Comparison of ENCODE assay signal across 8 cellular contexts in genomic region chr1:93907718-93908117, GRCh38. TPM values are rescaled to one million over a fixed set of nuclear protein-coding genes. Genes with fewer than 3 reads are reported as not detected.
DNase-seq lines count a peak whose midpoint lies in the region; ATAC-seq and TF ChIP-seq lines count a peak whose summit lies in the region.

No MANE protein-coding gene starts in this region.

- H3K27me3 ChIP-seq in PC-3 (ENCODE audit: low read length) (no peaks in the 10 kb centered on the region), dorsolateral prefrontal cortex (no peaks in the 10 kb centered on the region), neuron (ENCODE audit: insufficient read depth, low read length) (no peaks in the 10 kb centered on the region)

- no peaks in the 10 kb centered on the region for H3K9me2 ChIP-seq in PC-3 (replicated peaks; ENCODE audit: low read length)

- no peak overlapping the region for H3K27ac ChIP-seq in PC-3 (ENCODE audit: low read length)
- peak overlapping the region in 2 of 59 donors; percentile 7 to 36 for H3K27ac ChIP-seq in dorsolateral prefrontal cortex

- POLR2A ChIA-PET in PC-3 (lab: Charles Lee; ENCODE audit: unreplicated experiment) = no interaction called here

- peaks cover 12% of the 10 kb centered on the region for H3K36me3 Mint-ChIP-seq in activated naive CD4-positive, alpha-beta T cell treated with anti-CD3 and anti-CD28 coated beads, Interleukin-2, amount 10 ng/mL, durations not matched to agents 7 days and 5 days

- peak overlapping the region; percentile 86 for H3K4me2 ChIP-seq in PC-3 (ENCODE audit: low read length)

- H3K27me3 Mint-ChIP-seq in activated naive CD4-positive, alpha-beta T cell treated with anti-CD3 and anti-CD28 coated beads, Interleukin-2, amount 10 ng/mL, durations not matched to agents 7 days and 5 days = peaks cover under 1% of the 10 kb centered on the region

- BruUV-seq in PC-3 (replicated peaks; lab: Mats Ljungman, UMichigan) = no TSS peak

- TF ChIP-seq CTCF in PC-3 (conservative IDR thresholded peaks at IDR 0.05; ENCODE audit: low read depth, low read length) = no peak
- no peak for TF ChIP-seq CTCF in dorsolateral prefrontal cortex (IDR thresholded peaks at IDR 0.05 in 54 of 56, conservative IDR thresholded peaks at IDR 0.05 in 2 of 56; ENCODE audit: low read depth in 1 of 56, partially characterized antibody in 56 of 56)

- CTCF ChIA-PET in activated naive CD4-positive, alpha-beta T cell treated with anti-CD3 and anti-CD28 coated beads, Interleukin-2, amount 10 ng/mL, durations not matched to agents 7 days and 5 days (lab: Charles Lee) = interaction anchor here (2.6 kb wide), 1 partner anchor 28 kb away, joined by 7 read pairs; the partner anchor contains the start of gene DNTTIP2
- CTCF ChIA-PET in PC-3 (lab: Charles Lee) = no interaction called here

- H3K27ac Mint-ChIP-seq in activated naive CD4-positive, alpha-beta T cell treated with anti-CD3 and anti-CD28 coated beads, Interleukin-2, amount 10 ng/mL, durations not matched to agents 7 days and 5 days = peak overlapping the region; percentile 30

- H3K4me1 ChIP-seq in PC-3 (ENCODE audit: insufficient read depth, low read length) = peaks cover 36% of the 10 kb centered on the region
- H3K4me1 ChIP-seq in neuron (ENCODE audit: insufficient read depth, low read length) = peaks cover 7% of the 10 kb centered on the region

- H3K79me2 ChIP-seq in PC-3 (ENCODE audit: low read length) = peaks cover 61% of the 10 kb centered on the region

- H3K36me3 ChIP-seq in PC-3 (ENCODE audit: low read depth, low read length) (peaks cover 13% of the 10 kb centered on the region), neuron (ENCODE audit: insufficient read depth, low read length) (no peaks in the 10 kb centered on the region)

- no peak for DNase-seq in activated naive CD4-positive, alpha-beta T cell treated with anti-CD3 and anti-CD28 coated beads, Interleukin-2, amount 10 ng/mL, durations not matched to agents 7 days and 5 days
- no peak for DNase-seq in activated naive CD4-positive, alpha-beta T cell (lab: John Stamatoyannopoulos, UW)
- DNase-seq in PC-3 (peak; percentile 54), dorsolateral prefrontal cortex (peak in 2 of 10 donors; percentile 12 to 20), NCI-H146 (lab: John Stamatoyannopoulos, UW) (no peak), globus pallidus (ENCODE audit: low spot score) (no peak)

- H3K9me3 ChIP-seq in PC-3 (ENCODE audit: low read length) (no peaks in the 10 kb centered on the region), neuron (ENCODE audit: low read length) (no peaks in the 10 kb centered on the region)

- peak overlapping the region; percentile 85 for H3K4me3 ChIP-seq in PC-3 (ENCODE audit: low read length)
- H3K4me3 ChIP-seq in dorsolateral prefrontal cortex = peak overlapping the region in 56 of 59 donors; percentile 5 to 95 (median 80)
- peak overlapping the region; percentile 55 for H3K4me3 ChIP-seq in neuron (ENCODE audit: low read length)

- H3K9ac ChIP-seq in PC-3 (ENCODE audit: low read length) = peak overlapping the region; percentile 81; the same call in 1 of the 2 replicates

- peaks cover 47% of the 10 kb centered on the region for H3K4me1 Mint-ChIP-seq in activated naive CD4-positive, alpha-beta T cell treated with anti-CD3 and anti-CD28 coated beads, Interleukin-2, amount 10 ng/mL, durations not matched to agents 7 days and 5 days

- H2AFZ ChIP-seq in PC-3 (ENCODE audit: low read length) (no peak overlapping the region), neuron (ENCODE audit: low read depth, low read length) (no peak overlapping the region)

- ATAC-seq in PC-3 (no peak), HG03280 (IDR thresholded peaks at IDR 0.05; ENCODE audit: unreplicated experiment) (no peak)

- peaks cover 51% of the 10 kb centered on the region for H4K20me1 ChIP-seq in PC-3 (ENCODE audit: low read length)

- intact Hi-C loops in PC-3 (cut with micrococcal nuclease) = loop anchor here (5.0 kb wide), 1 partner anchor 120 kb away; no protein-coding TSS in a partner anchor
- intact Hi-C loops in dorsolateral prefrontal cortex (cut with DNase I) = loop anchor here (2.0 kb wide), 2 partner anchors 29 to 61 kb away; partner anchors contain the start of gene DNTTIP2 (in 2 of the 2)

- H3F3A ChIP-seq in PC-3 (ENCODE audit: low read length, unreplicated experiment) = peaks cover 4% of the 10 kb centered on the region

- H3K4me3 Mint-ChIP-seq in activated naive CD4-positive, alpha-beta T cell treated with anti-CD3 and anti-CD28 coated beads, Interleukin-2, amount 10 ng/mL, durations not matched to agents 7 days and 5 days = peak overlapping the region; percentile 62

- H3K9me3 Mint-ChIP-seq in activated naive CD4-positive, alpha-beta T cell treated with anti-CD3 and anti-CD28 coated beads, Interleukin-2, amount 10 ng/mL, durations not matched to agents 7 days and 5 days = peaks cover 2% of the 10 kb centered on the region

RNA-seq across cellular contexts. Expression of gene GCLM, which starts 1.5 kb away (rescaled TPM):
- total RNA-seq in PC-3 (2014; rRNA removed) = 26.0 and 26.3 TPM in 2 replicates
- total RNA-seq in dorsolateral prefrontal cortex = 10 to 100 TPM; 13.0 to 31.9 (median 22.7) TPM

RNA-seq across cellular contexts. Expression of gene DNTTIP2, which starts 28.7 kb away (rescaled TPM):
- 47.8 and 47.9 TPM in 2 replicates for total RNA-seq in PC-3 (2014; rRNA removed)
- total RNA-seq in dorsolateral prefrontal cortex = 10 to 100 TPM; 26.4 to 67.8 (median 41.9) TPM
